ENCODE assay signal across 22 cellular contexts in genomic region chr5:170327802-170328201, GRCh38. TPM values are rescaled to one million over a fixed set of nuclear protein-coding genes. Genes with fewer than 3 reads are reported as not detected.
"Had no signal": no experiment of that assay in that cellular context is flagged by ENCODE, and none has a peak within 500 bp of the region (broad histone marks: within the 10 kb centered on the region; RNA-seq: fewer than 3 reads in every experiment).

No MANE protein-coding gene starts in this region.

- H3K27ac Mint-ChIP-seq: activated T-cell treated with anti-CD3 and anti-CD28 coated beads, Interleukin-2, amount 50 U/mL, for 72 hours; mesothelial cell of epicardium; nephron had no signal

- H3K36me3 Mint-ChIP-seq: mesothelial cell of epicardium had no signal

- DNase-seq: activated CD4-positive, alpha-beta T cell treated with anti-CD3 and anti-CD28 coated beads for 1 hour; activated effector memory CD4-positive, alpha-beta T cell treated with anti-CD3 and anti-CD28 coated beads, Interleukin-2, amount 50 U/mL, for 16 hours; activated naive CD4-positive, alpha-beta T cell treated with anti-CD3 and anti-CD28 coated beads, Interleukin-2, amount 50 U/mL, for 16 hours; activated T-cell treated with anti-CD3 and anti-CD28 coated beads, Interleukin-2, amount 50 U/mL, for 72 hours; aorta; brain microvascular endothelial cell; central memory CD4-positive, alpha-beta T cell; colonic mucosa; gastrocnemius medialis; heart left ventricle; kidney; retina; stimulated activated CD4-positive, alpha-beta T cell treated with anti-CD3 and anti-CD28 coated beads, Interleukin-12 subunit alpha, Interleukin-12 subunit beta, amount 100 ng/mL, for 4 hours; stimulated activated CD4-positive, alpha-beta T cell treated with anti-CD3 and anti-CD28 coated beads, Interleukin-1b, Interleukin-23, amount 100 ng/mL, for 48 hours; stimulated activated naive CD4-positive, alpha-beta T cell treated with Interleukin-2 at 50 U/mL for 16 hours; T1000; thyroid gland; WERI-Rb-1 had no signal

- H3K27me3 ChIP-seq: brain microvascular endothelial cell, colonic mucosa, gastrocnemius medialis, heart left ventricle, thyroid gland had no signal

- H3K4me1 ChIP-seq: colonic mucosa had no signal

- H3K4me3 Mint-ChIP-seq: activated T-cell treated with anti-CD3 and anti-CD28 coated beads, Interleukin-2, amount 50 U/mL, for 72 hours; mesothelial cell of epicardium; nephron had no signal

- H3K9me3 ChIP-seq: colonic mucosa, gastrocnemius medialis, heart left ventricle, thyroid gland had no signal

- H3K36me3 ChIP-seq: brain microvascular endothelial cell, colonic mucosa, gastrocnemius medialis, heart left ventricle, thyroid gland, WERI-Rb-1 had no signal

- H3K9me3 Mint-ChIP-seq: activated T-cell treated with anti-CD3 and anti-CD28 coated beads, Interleukin-2, amount 50 U/mL, for 72 hours; mesothelial cell of epicardium; nephron had no signal

- ATAC-seq: activated T-cell treated with anti-CD3 and anti-CD28 coated beads, Interleukin-2, amount 50 U/mL, for 72 hours; gastrocnemius medialis; heart left ventricle; left lobe of liver had no signal

- H3K4me3 ChIP-seq: colonic mucosa, gastrocnemius medialis, heart left ventricle, lung, thyroid gland had no signal

- H3K27ac ChIP-seq: brain microvascular endothelial cell, colonic mucosa, gastrocnemius medialis, heart left ventricle, thyroid gland, WERI-Rb-1 had no signal

RNA-seq across cellular contexts. Expression of gene LCP2, which starts 30.2 kb away (rescaled TPM):
- total RNA-seq: mesothelial cell of epicardium had no signal
